22 cellular contexts compared by ENCODE assay signal in the genomic region with DNA sequence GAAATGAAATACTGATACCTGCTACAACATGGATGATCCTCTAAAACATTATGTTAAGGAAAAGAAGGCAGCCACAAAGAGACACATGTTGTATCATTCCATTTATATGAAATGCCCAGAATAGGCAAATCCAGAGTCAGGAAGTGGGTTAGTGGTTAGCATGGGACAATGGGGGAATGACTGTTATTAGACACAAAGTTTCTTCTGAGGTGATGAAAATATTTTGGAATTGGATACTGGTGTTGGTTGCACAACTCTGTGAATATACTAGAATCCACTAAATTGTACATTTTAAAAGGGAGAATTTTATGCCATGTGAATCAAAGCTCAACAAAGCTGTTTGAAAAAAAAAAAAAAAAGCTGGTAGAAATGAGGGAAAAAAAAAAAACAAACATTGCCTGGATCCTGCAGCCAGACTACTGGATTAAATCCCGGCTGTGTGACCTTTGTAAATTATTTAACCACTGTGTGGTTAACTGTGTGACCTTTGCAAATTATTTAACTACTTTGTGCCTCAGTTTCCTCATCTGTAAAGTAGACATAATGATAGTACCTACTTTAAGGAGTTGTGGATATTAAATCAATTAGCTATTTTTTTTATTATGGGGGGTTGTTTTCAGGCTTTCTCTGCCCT.
A peak's percentile ranks its signal among the peaks of the same experiment; 100 is the strongest.
DNase-seq lines count a peak whose midpoint lies in the region; ATAC-seq, FAIRE-seq and TF ChIP-seq lines count a peak whose summit lies in the region.
"Had no signal": no experiment of that assay in that cellular context is flagged by ENCODE, and none has a peak within 500 bp of the region (broad histone marks: within the 10 kb centered on the region; RNA-seq: fewer than 3 reads in every experiment).

No MANE protein-coding gene starts in this region.

- no peaks in the 10 kb centered on the region for H3K79me2 ChIP-seq in keratinocyte (ENCODE audit: control insufficient read depth, insufficient read depth, low read length)

- no peaks in the 10 kb centered on the region for H3K9me1 ChIP-seq in keratinocyte (ENCODE audit: control insufficient read depth, extremely low read depth, insufficient read depth, low read length)

- DNase-seq in AG09309 (ENCODE audit: low read depth) = peak; percentile 81
- DNase-seq in HS-5 (ENCODE audit: low read depth) = peak; percentile 71
- DNase-seq in chondrocyte (ENCODE audit: low spot score) = no peak
- no peak for DNase-seq in keratinocyte (ENCODE audit: low read depth, low spot score)
- DNase-seq in activated gamma-delta T cell treated with Interleukin-2 at 50 U/mL for 16 hours = no peak
- DNase-seq in nephron progenitor cell = no peak
- no peak for DNase-seq in osteocyte (ENCODE audit: extremely low spot score, unreplicated experiment)
- DNase-seq: activated CD4-positive, alpha-beta T cell treated with anti-CD3 and anti-CD28 coated beads for 36 hours; activated CD8-positive, alpha-beta memory T cell treated with anti-CD3 and anti-CD28 coated beads, Interleukin-2, amount 50 U/mL, for 48 hours; activated naive CD4-positive, alpha-beta T cell treated with anti-CD3 and anti-CD28 coated beads, Interleukin-2, amount 50 U/mL, for 16 hours; DMS 273 treated with DMSO at 0.1 percent for 48 hours; hippocampal formation; lower lobe of right lung; NCI-H1092; retina; stimulated activated CD4-positive, alpha-beta T cell treated with anti-CD3 and anti-CD28 coated beads, Interleukin-2, amount 100 ng/mL, for 48 hours; T-helper 2 cell; thyroid gland had no signal

- H3K9me3 ChIP-seq in keratinocyte (ENCODE audit: control insufficient read depth, low read depth, low read length) = no peaks in the 10 kb centered on the region
- H3K9me3 ChIP-seq: lower lobe of right lung, thyroid gland had no signal

- no peak overlapping the region for H3K4me2 ChIP-seq in keratinocyte (ENCODE audit: control insufficient read depth, extremely low read depth, insufficient read depth, low read depth, low read length)

- H4K20me1 ChIP-seq in keratinocyte (ENCODE audit: control insufficient read depth, extremely low read depth, insufficient read depth, low read length) = no peaks in the 10 kb centered on the region

- H3K9me3 Mint-ChIP-seq in chondrocyte (ENCODE audit: low read depth) = peaks cover 3% of the 10 kb centered on the region
- peaks cover 29% of the 10 kb centered on the region for H3K9me3 Mint-ChIP-seq in nephron progenitor cell
- H3K9me3 Mint-ChIP-seq in osteocyte (ENCODE audit: unreplicated experiment) = peaks cover 7% of the 10 kb centered on the region

- H3K4me3 ChIP-seq in AG09309 (ENCODE audit: control insufficient read depth, low read depth, low read length) (no peak overlapping the region), keratinocyte (ENCODE audit: control insufficient read depth in 2 of 3, extremely low read depth in 1 of 3, insufficient read depth in 2 of 3, low read depth in 1 of 3, low read length in 3 of 3) (no peak overlapping the region)
- H3K4me3 ChIP-seq: lower lobe of right lung, thyroid gland had no signal

- H3K36me3 ChIP-seq in keratinocyte (ENCODE audit: control insufficient read depth in 2 of 2, extremely low read depth in 1 of 2, insufficient read depth in 2 of 2, low read length in 2 of 2) = no peaks in the 10 kb centered on the region
- H3K36me3 ChIP-seq: lower lobe of right lung, thyroid gland had no signal

- TF ChIP-seq CTCF in AG09309 (IDR thresholded peaks at IDR 0.05; ENCODE audit: control insufficient read depth, insufficient read depth, low read depth, low read length, missing control alignments) = no peak
- no peak for TF ChIP-seq CTCF in chondrocyte (IDR thresholded peaks at IDR 0.05)
- no peak for TF ChIP-seq CTCF in keratinocyte (optimal IDR thresholded peaks at IDR 0.05 in 1 of 3, IDR thresholded peaks at IDR 0.05 in 1 of 3, conservative IDR thresholded peaks at IDR 0.05 in 1 of 3; ENCODE audit: extremely low read depth in 1 of 3, insufficient read depth in 2 of 3, low read length in 3 of 3)
- no peak for TF ChIP-seq CTCF in nephron progenitor cell (IDR thresholded peaks at IDR 0.05)
- no peak for TF ChIP-seq CTCF in osteocyte (IDR thresholded peaks at IDR 0.05)

- H3K27me3 Mint-ChIP-seq in chondrocyte (ENCODE audit: low read depth) (no peaks in the 10 kb centered on the region), nephron progenitor cell (ENCODE audit: low read depth, poor library complexity) (peaks cover 7% of the 10 kb centered on the region), osteocyte (ENCODE audit: unreplicated experiment) (no peaks in the 10 kb centered on the region)

- dilution Hi-C loops in keratinocyte (cut with MboI; ENCODE audit: extremely low pct_ligation_motif_present, low sequenced_read_pairs) = no loop called here

- H2AFZ ChIP-seq in keratinocyte (ENCODE audit: control insufficient read depth, low read length) = no peak overlapping the region

- H3K27ac Mint-ChIP-seq in chondrocyte (ENCODE audit: unreplicated experiment) (peak overlapping the region; percentile 65), nephron progenitor cell (no peak overlapping the region), osteocyte (ENCODE audit: unreplicated experiment) (no peak overlapping the region)
- H3K27ac Mint-ChIP-seq: activated CD4-positive, alpha-beta T cell treated with anti-CD3 and anti-CD28 coated beads for 36 hours; B cell; nephron had no signal

- H3K27ac ChIP-seq in keratinocyte (ENCODE audit: control insufficient read depth, insufficient read depth, low read length) = no peak overlapping the region
- H3K27ac ChIP-seq: lower lobe of right lung, thyroid gland had no signal

- no peak for ATAC-seq in HG03196 (IDR thresholded peaks at IDR 0.05; ENCODE audit: unreplicated experiment)
- ATAC-seq: activated CD4-positive, alpha-beta T cell treated with anti-CD3 and anti-CD28 coated beads for 36 hours; lower lobe of right lung had no signal

- H3K36me3 Mint-ChIP-seq in chondrocyte (ENCODE audit: low read depth) = no peaks in the 10 kb centered on the region
- H3K36me3 Mint-ChIP-seq in nephron progenitor cell (ENCODE audit: low read depth) = peaks cover 29% of the 10 kb centered on the region
- peaks cover 4% of the 10 kb centered on the region for H3K36me3 Mint-ChIP-seq in osteocyte (ENCODE audit: unreplicated experiment)

- H3K4me3 Mint-ChIP-seq in chondrocyte (ENCODE audit: unreplicated experiment) = no peak overlapping the region
- H3K4me3 Mint-ChIP-seq in nephron progenitor cell = no peak overlapping the region
- H3K4me3 Mint-ChIP-seq in osteocyte (ENCODE audit: unreplicated experiment) = no peak overlapping the region
- H3K4me3 Mint-ChIP-seq: activated CD4-positive, alpha-beta T cell treated with anti-CD3 and anti-CD28 coated beads for 36 hours; B cell; nephron had no signal

- peaks cover 21% of the 10 kb centered on the region for H3K4me1 Mint-ChIP-seq in chondrocyte (ENCODE audit: low read depth)
- no peaks in the 10 kb centered on the region for H3K4me1 Mint-ChIP-seq in nephron progenitor cell
- peaks cover 7% of the 10 kb centered on the region for H3K4me1 Mint-ChIP-seq in osteocyte (ENCODE audit: unreplicated experiment)
- H3K4me1 Mint-ChIP-seq: activated CD4-positive, alpha-beta T cell treated with anti-CD3 and anti-CD28 coated beads for 36 hours; B cell had no signal

- H3K4me1 ChIP-seq in keratinocyte (ENCODE audit: control insufficient read depth, extremely low read depth, insufficient read depth, low read length) = peaks cover 8% of the 10 kb centered on the region
- H3K4me1 ChIP-seq: lower lobe of right lung, thyroid gland had no signal

- H3K9ac ChIP-seq in keratinocyte (ENCODE audit: control insufficient read depth, extremely low read depth, insufficient read depth, low read length) = no peak overlapping the region

- FAIRE-seq in keratinocyte (lab: Jason Lieb, UNC) = peak; percentile 71
- FAIRE-seq: H1 had no signal

- no peaks in the 10 kb centered on the region for H3K27me3 ChIP-seq in keratinocyte (ENCODE audit: control insufficient read depth, extremely low read depth, insufficient read depth, low read length)
- H3K27me3 ChIP-seq: thyroid gland had no signal

Comparison
In these comparisons a context has a peak if more than half of its experiments do, and no peak if none do; other contexts are left out.
1. DNase-seq: peak in AG09309 (single experiment) and HS-5 (single experiment); none in chondrocyte (single experiment), keratinocyte (single experiment), activated gamma-delta T cell treated with Interleukin-2 at 50 U/mL for 16 hours (single experiment), nephron progenitor cell (single experiment) and osteocyte (single experiment).